22 cellular contexts compared by ENCODE assay signal in the genomic region with DNA sequence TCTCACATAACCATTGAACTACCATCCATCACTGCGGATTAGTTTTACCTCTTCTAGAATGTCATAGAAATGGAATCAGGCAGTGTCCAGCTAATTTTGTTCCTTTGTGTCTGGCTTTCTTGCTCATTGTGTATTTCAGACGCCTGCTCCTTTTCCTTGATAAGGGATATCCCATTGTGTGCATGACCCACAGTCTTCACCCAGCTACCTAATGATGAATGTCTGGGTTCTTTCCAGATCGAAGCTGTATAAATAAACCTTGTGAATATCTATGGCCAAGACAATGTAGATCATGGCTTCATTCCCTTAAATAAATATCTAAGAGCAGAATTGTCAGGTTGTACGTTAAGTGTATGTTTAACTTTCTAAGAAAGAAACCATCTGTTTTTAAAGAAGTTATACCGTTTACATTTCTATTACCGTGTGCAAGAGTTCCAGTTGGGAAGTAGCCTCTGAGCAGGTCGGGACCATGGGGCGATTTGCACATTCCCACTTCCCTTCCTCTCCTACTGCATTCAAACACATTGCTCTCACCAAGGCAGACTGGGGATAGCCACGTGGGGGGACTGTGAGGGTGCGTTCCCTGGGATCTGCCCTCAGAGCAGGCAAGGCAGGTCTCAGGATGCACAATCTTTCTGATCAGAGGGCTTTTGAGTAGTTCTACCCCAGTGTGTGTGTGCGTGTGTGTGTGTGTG. TPM values are rescaled to one million over a fixed set of nuclear protein-coding genes. Genes with fewer than 3 reads are reported as not detected.
"Had no signal": no experiment of that assay in that cellular context is flagged by ENCODE, and none has a peak within 500 bp of the region (broad histone marks: within the 10 kb centered on the region; RNA-seq: fewer than 3 reads in every experiment).

No MANE protein-coding gene starts in this region.

- H3K27me3 ChIP-seq: MG63, SJSA1 had no signal

- H3K9me3 ChIP-seq: MG63, SJSA1 had no signal

- H3K27ac ChIP-seq: SJSA1, SK-N-MC had no signal

- H3K36me3 ChIP-seq: MG63, SJSA1 had no signal

- DNase-seq: Karpas-422, KG1, MG63, NCI-H1092, NCI-H1105 treated with DMSO at 0.1 percent for 48 hours, NCI-H1417 treated with DMSO at 0.1 percent for 48 hours, NCI-H1694 treated with DMSO at 0.1 percent for 48 hours, NCI-H1930, NCI-H2081, NCI-H2107, NCI-H2171, NCI-H2227 treated with DMSO at 0.1 percent for 48 hours, NCI-H524 treated with DMSO at 0.1 percent for 48 hours, NCI-H774, Right ventricle myocardium superior, RPMI8226, SIG-M5 had no signal

- FAIRE-seq: RCC 7860 had no signal

- H3K4me3 ChIP-seq: MG63, SJSA1, SK-N-MC had no signal

RNA-seq across cellular contexts. Expression of gene CD93, which starts 13.1 kb away (rescaled TPM):
- total RNA-seq: HT-29, NCI-H460, SJSA1 had no signal

RNA-seq across cellular contexts. Expression of gene THBD, which starts 23.6 kb away (rescaled TPM):
- total RNA-seq: HT-29 had no signal

RNA-seq across cellular contexts. Expression of gene SSTR4, which starts 37.9 kb away (rescaled TPM):
- total RNA-seq: HT-29, NCI-H460, Right ventricle myocardium superior, SJSA1 had no signal
